ENCODE assay signal across 2 cellular contexts in genomic region chr6:56999748-57000147, GRCh38. TPM values are rescaled to one million over a fixed set of nuclear protein-coding genes. Genes with fewer than 3 reads are reported as not detected.
"Had no signal": no experiment of that assay in that cellular context is flagged by ENCODE, and none has a peak within 500 bp of the region (broad histone marks: within the 10 kb centered on the region; RNA-seq: fewer than 3 reads in every experiment).

No MANE protein-coding gene starts in this region.

RNA-seq across cellular contexts. Expression of gene BEND6, which starts 44.8 kb away (rescaled TPM):
- total RNA-seq: HT-29 had no signal
- polyA plus RNA-seq: IgD-negative memory B cell had no signal
